ENCODE assay signal across 8 cellular contexts in the genomic region with DNA sequence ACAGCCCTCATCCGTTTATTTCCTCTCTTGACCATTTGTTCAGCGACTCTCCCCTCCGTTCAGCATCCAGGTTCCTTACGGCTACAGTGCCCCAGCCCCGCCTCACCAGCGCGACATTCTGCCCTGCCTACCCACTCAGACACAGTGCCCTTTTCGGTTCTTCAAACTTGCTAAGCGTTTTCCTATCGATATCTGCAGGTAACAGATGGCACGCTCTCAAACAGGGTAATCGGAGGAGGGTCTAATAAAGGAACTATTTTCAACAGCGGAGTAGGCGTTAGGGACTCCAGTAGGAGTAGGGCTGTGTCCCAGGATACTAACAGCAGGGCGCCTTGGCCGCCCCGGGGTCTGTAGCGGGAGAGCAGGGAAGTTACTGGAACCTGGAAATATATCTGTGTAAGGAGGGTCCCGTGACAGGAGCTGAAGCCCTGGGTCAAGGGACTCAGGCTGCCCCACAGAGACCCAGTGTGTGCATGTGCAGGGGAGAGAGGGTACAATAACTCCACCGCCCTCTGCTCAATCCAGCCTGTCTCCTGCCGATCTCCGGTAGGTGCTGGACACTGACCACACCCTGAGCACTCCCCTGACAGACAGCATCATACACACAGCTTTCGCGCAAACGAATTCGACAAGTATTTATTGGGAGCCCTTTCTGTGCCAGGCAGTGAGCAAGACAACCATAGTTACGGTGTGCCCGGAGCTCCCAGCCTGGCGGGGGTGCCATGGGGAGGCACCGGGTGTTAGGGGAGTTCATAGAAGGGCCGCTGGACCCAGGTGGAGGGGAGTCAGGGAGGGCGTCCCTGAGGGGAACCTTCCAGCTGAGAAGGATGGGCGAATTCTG. TPM values are rescaled to one million over a fixed set of nuclear protein-coding genes. Genes with fewer than 3 reads are reported as not detected.
DNase-seq lines count a peak whose midpoint lies in the region; ATAC-seq and TF ChIP-seq lines count a peak whose summit lies in the region.

No MANE protein-coding gene starts in this region.

- H3K27me3 ChIP-seq in subcutaneous abdominal adipose tissue (ENCODE audit: control insufficient read depth in 5 of 5, insufficient read depth in 4 of 5, low read length in 5 of 5), result peaks cover 0 to 25% (median 3%) of the 10 kb centered on the region in 5 donors

- peaks cover 0 to 8% (median 5%) of the 10 kb centered on the region in 5 donors for H3K9me3 ChIP-seq in subcutaneous abdominal adipose tissue (ENCODE audit: control insufficient read depth in 5 of 5, low read length in 5 of 5)

- peaks cover 45% of the 10 kb centered on the region for H3K27me3 Mint-ChIP-seq in activated T-cell treated with anti-CD3 and anti-CD28 coated beads, Interleukin-2, amount 50 U/mL, for 4 hours (ENCODE audit: low read depth)

- no peaks in the 10 kb centered on the region for H3K9me3 Mint-ChIP-seq in activated T-cell treated with anti-CD3 and anti-CD28 coated beads, Interleukin-2, amount 50 U/mL, for 4 hours

- TF ChIP-seq CTCF in WI38 (IDR thresholded peaks at IDR 0.05; ENCODE audit: low read depth, low read length), result no peak

- peaks cover 0 to 20% (median 16%) of the 10 kb centered on the region in 5 donors for H3K36me3 ChIP-seq in subcutaneous abdominal adipose tissue (ENCODE audit: control insufficient read depth in 5 of 5, insufficient read depth in 5 of 5, low read length in 5 of 5)

- no peak for DNase-seq in activated T-cell treated with anti-CD3 and anti-CD28 coated beads, Interleukin-2, amount 50 U/mL, for 4 hours
- DNase-seq in activated T-cell treated with anti-CD3 and anti-CD28 coated beads for 4 hours (no peak), GM19238 (ENCODE audit: insufficient read length, low spot score) (no peak), NCI-H2081 treated with DMSO at 0.1 percent for 48 hours (lab: John Stamatoyannopoulos, UW) (no peak)

- peaks cover 2% of the 10 kb centered on the region for H3K36me3 Mint-ChIP-seq in activated T-cell treated with anti-CD3 and anti-CD28 coated beads, Interleukin-2, amount 50 U/mL, for 4 hours (ENCODE audit: insufficient read depth)

- peak overlapping the region; percentile 72 for H3K4me3 Mint-ChIP-seq in activated T-cell treated with anti-CD3 and anti-CD28 coated beads, Interleukin-2, amount 50 U/mL, for 4 hours

- no peak for ATAC-seq in activated T-cell treated with anti-CD3 and anti-CD28 coated beads, Interleukin-2, amount 50 U/mL, for 4 hours
- ATAC-seq in GM18858 (IDR thresholded peaks at IDR 0.05; ENCODE audit: unreplicated experiment), result no peak

- H3K4me3 ChIP-seq in WI38 (ENCODE audit: low read depth, low read length), result peak overlapping the region; percentile 20; the same call in 1 of the 2 replicates
- peak overlapping the region; percentile 31 for H3K4me3 ChIP-seq in iPS-11a (ENCODE audit: low read depth, low read length)
- H3K4me3 ChIP-seq in subcutaneous abdominal adipose tissue (ENCODE audit: low read depth in 1 of 5, low read length in 5 of 5), result peak overlapping the region in 4 of 5 donors; percentile 46 to 66 (median 60)

- H3K27ac ChIP-seq in subcutaneous abdominal adipose tissue (ENCODE audit: low read depth, low read length), result no peak overlapping the region

- H3K9ac ChIP-seq in subcutaneous abdominal adipose tissue (ENCODE audit: low read length in 5 of 5), result peak overlapping the region in 1 of 5 donors; percentile 17

- peaks cover 16% of the 10 kb centered on the region for H3K4me1 Mint-ChIP-seq in activated T-cell treated with anti-CD3 and anti-CD28 coated beads, Interleukin-2, amount 50 U/mL, for 4 hours (ENCODE audit: low read depth)

- H3K4me1 ChIP-seq in subcutaneous abdominal adipose tissue (ENCODE audit: control insufficient read depth in 5 of 5, insufficient read depth in 5 of 5, low read length in 5 of 5), result peaks cover 2 to 37% (median 29%) of the 10 kb centered on the region in 5 donors

RNA-seq across cellular contexts. Expression of gene KLHL35, which starts 2.1 kb away (rescaled TPM):
- total RNA-seq in activated T-cell treated with anti-CD3 and anti-CD28 coated beads, Interleukin-2, amount 50 U/mL, for 4 hours, result 1 to 10 TPM in 2 of 3 donors, under 1 TPM in 1; 0.98 to 1.5 (median 1.3) TPM

RNA-seq across cellular contexts. Expression of gene RPS3, which starts 31.6 kb away (rescaled TPM):
- 1,000 to 10,000 TPM; 4,010 to 4,371 (median 4,184) TPM for total RNA-seq in activated T-cell treated with anti-CD3 and anti-CD28 coated beads, Interleukin-2, amount 50 U/mL, for 4 hours
